Comparison of ENCODE assay signal across 10 cellular contexts in genomic region chr1:67652800-67653199, GRCh38. TPM values are rescaled to one million over a fixed set of nuclear protein-coding genes. Genes with fewer than 3 reads are reported as not detected.
A peak's percentile ranks its signal among the peaks of the same experiment; 100 is the strongest.
DNase-seq lines count a peak whose midpoint lies in the region; ATAC-seq and TF ChIP-seq lines count a peak whose summit lies in the region.
"Had no signal": no experiment of that assay in that cellular context is flagged by ENCODE, and none has a peak within 500 bp of the region (broad histone marks: within the 10 kb centered on the region; RNA-seq: fewer than 3 reads in every experiment).

No MANE protein-coding gene starts in this region.

- no peak for TF ChIP-seq CTCF in hepatocyte (IDR thresholded peaks at IDR 0.05; ENCODE audit: poor library complexity)

- H3K9me3 ChIP-seq in hepatocyte (ENCODE audit: low read depth): no peaks in the 10 kb centered on the region
- H3K9me3 ChIP-seq: heart right ventricle had no signal

- DNase-seq in EH (ENCODE audit: low read depth): peak; percentile 69
- DNase-seq in SK-MEL-5 (ENCODE audit: low read depth, low spot score): peak; percentile 46
- DNase-seq in kidney tubule cell (ENCODE audit: low spot score): peak; percentile 69
- DNase-seq in hepatocyte (ENCODE audit: low spot score): no peak
- DNase-seq in activated CD4-positive, alpha-beta T cell treated with anti-CD3 and anti-CD28 coated beads, Interleukin-2, amount 50 U/mL, for 1 hour: no peak
- DNase-seq: heart right ventricle; stimulated activated CD4-positive, alpha-beta T cell treated with anti-CD3 and anti-CD28 coated beads, Interleukin-2, amount 100 ng/mL, for 24 hours had no signal

- no peak overlapping the region for H3K27ac ChIP-seq in hepatocyte
- H3K27ac ChIP-seq: heart right ventricle had no signal

- H3K9me2 ChIP-seq in hepatocyte (replicated peaks; ENCODE audit: insufficient read depth): no peaks in the 10 kb centered on the region

- WGBS in hepatocyte (ENCODE audit: low lambda C conversion rate, missing lambda C conversion rate): 62% methylated on average over 2 of the region's 2 CpGs

- H3K27me3 ChIP-seq in hepatocyte: no peaks in the 10 kb centered on the region
- H3K27me3 ChIP-seq: heart right ventricle had no signal

- no peaks in the 10 kb centered on the region for H3K36me3 ChIP-seq in hepatocyte (replicated peaks; ENCODE audit: insufficient read depth, low read depth)
- H3K36me3 ChIP-seq: heart right ventricle had no signal

- no peak overlapping the region for H3K4me2 ChIP-seq in hepatocyte

- no peaks in the 10 kb centered on the region for H4K20me1 ChIP-seq in hepatocyte (ENCODE audit: insufficient read depth, poor library complexity, severe bottlenecking)

- peaks cover under 1% of the 10 kb centered on the region for H3K4me1 ChIP-seq in hepatocyte (ENCODE audit: insufficient read depth)

- no peaks in the 10 kb centered on the region for H3K79me2 ChIP-seq in hepatocyte

- H2AFZ ChIP-seq in hepatocyte: no peak overlapping the region

- no peak overlapping the region for H3K4me3 ChIP-seq in hepatocyte
- H3K4me3 ChIP-seq: heart right ventricle had no signal

- ATAC-seq in HG03025 (IDR thresholded peaks at IDR 0.05; ENCODE audit: low FRiP score, unreplicated experiment) (peak; percentile 62), HG03175 (IDR thresholded peaks at IDR 0.05; ENCODE audit: unreplicated experiment) (no peak), GM21786 (IDR thresholded peaks at IDR 0.05; ENCODE audit: unreplicated experiment) (no peak)

- in situ Hi-C loops in SK-MEL-5 (cut with HindIII; ENCODE audit: low pct_unique_long_range_greater_than_20kb, low sequenced_read_pairs): no loop called here

RNA-seq across cellular contexts. Expression of gene GADD45A, which starts 32.2 kb away (rescaled TPM):
- 7.4 and 9.4 TPM in 2 replicates for total RNA-seq in SK-MEL-5 (2014; rRNA removed; shearing (Covaris generic))
- polyA plus RNA-seq in SK-MEL-5 (2015; cell fraction: cytosol; rRNA removed): 31.4 and 31.6 TPM in 2 replicates
- polyA plus RNA-seq in SK-MEL-5 (2015; cell fraction: nucleus; rRNA removed): 30.4 and 54.8 TPM in 2 replicates
- 90.5 and 93.1 TPM in 2 replicates for total RNA-seq in hepatocyte
- 175 and 178 TPM in 2 replicates for polyA plus RNA-seq in hepatocyte

Comparison
In these comparisons a context has a peak if more than half of its experiments do, and no peak if none do; other contexts are left out.
1. DNase-seq: peak in EH (single experiment), SK-MEL-5 (single experiment) and kidney tubule cell (single experiment); none in hepatocyte (single experiment) and activated CD4-positive, alpha-beta T cell treated with anti-CD3 and anti-CD28 coated beads, Interleukin-2, amount 50 U/mL, for 1 hour (single experiment).